8 cellular contexts compared by ENCODE assay signal in genomic region chr17:8156174-8156992, GRCh38. TPM values are rescaled to one million over a fixed set of nuclear protein-coding genes. Genes with fewer than 3 reads are reported as not detected.
A peak's percentile ranks its signal among the peaks of the same experiment; 100 is the strongest.
DNase-seq lines count a peak whose midpoint lies in the region; ATAC-seq, FAIRE-seq and TF ChIP-seq lines count a peak whose summit lies in the region.

No MANE protein-coding gene starts in this region.

- TF ChIP-seq POLR2A in A549 (IDR thresholded peaks at IDR 0.05; ENCODE audit: low read length), result peak; percentile 54
- TF ChIP-seq POLR2A in GM18526 (IDR thresholded peaks at IDR 0.05; ENCODE audit: extremely low read depth, insufficient read length), result peak; percentile 65

- H3K27ac ChIP-seq in A549, result peak overlapping the region; percentile 89 to 93
- H3K27ac ChIP-seq in skeletal muscle tissue (ENCODE audit: low read depth, low read length), result peak overlapping the region; percentile 100

- ATAC-seq in A549 (peak; percentile 57 to 73), HG03064 (IDR thresholded peaks at IDR 0.05; ENCODE audit: low read depth, unreplicated experiment) (peak; percentile 60)

- POLR2A ChIA-PET in A549 (lab: Yijun Ruan, JAX), result interaction anchor here (0.6 to 2.4 kb wide), 22 partner anchors 14 to 795 kb away, joined by 3 to 43 read pairs (median 5); partner anchors contain the start of genes BORCS6, CTC1, HES7 and SLC25A35

- CTCF ChIA-PET in A549 (lab: Yijun Ruan, JAX), result interaction anchor here (0.8 to 19.5 kb wide), 14 partner anchors 12 to 139 kb away, joined by 3 to 601 read pairs (median 6); partner anchors contain the start of genes BORCS6, HES7 and SLC25A35

- TF ChIP-seq EP300 in A549 (IDR thresholded peaks at IDR 0.05), result no peak

- no peaks in the 10 kb centered on the region for H3K9me3 ChIP-seq in A549
- H3K9me3 ChIP-seq in iPS-18c (ENCODE audit: control insufficient read depth, insufficient read depth, low read length), result no peaks in the 10 kb centered on the region
- no peaks in the 10 kb centered on the region for H3K9me3 ChIP-seq in skeletal muscle tissue (ENCODE audit: control insufficient read depth in 3 of 3, low read length in 3 of 3)

- H3K4me3 ChIP-seq in A549 (peak overlapping the region; percentile 65), iPS-18c (ENCODE audit: insufficient read depth, low read depth, low read length) (peak overlapping the region; percentile 84), skeletal muscle tissue (ENCODE audit: low read length in 3 of 3) (peak overlapping the region; percentile 98 to 100 (median 99))

- peak; percentile 33 to 40; a peak in 2 of 5 replicates for TF ChIP-seq RAD21 in A549 (conservative IDR thresholded peaks at IDR 0.05 in 1 of 2, IDR thresholded peaks at IDR 0.05 in 1 of 2)

- peak; percentile 99 for FAIRE-seq in A549 (lab: Jason Lieb, UNC)

- H3K36me3 ChIP-seq in skeletal muscle tissue (ENCODE audit: control insufficient read depth in 3 of 3, insufficient read depth in 3 of 3, low read length in 3 of 3), result peaks cover 19 to 25% (median 24%) of the 10 kb centered on the region in 3 donors

- WGBS in A549 (ENCODE audit: missing lambda C conversion rate), result under 1% methylated on average over 58 of the region's 62 CpGs

- H3K4me1 ChIP-seq in A549, result peaks cover 55% of the 10 kb centered on the region
- H3K4me1 ChIP-seq in skeletal muscle tissue (ENCODE audit: control insufficient read depth in 3 of 3, insufficient read depth in 3 of 3, low read length in 3 of 3), result peaks cover 51 to 63% (median 57%) of the 10 kb centered on the region in 3 donors

- H3K4me2 ChIP-seq in A549, result peak overlapping the region; percentile 91

- H3K27me3 ChIP-seq in skeletal muscle tissue (ENCODE audit: control insufficient read depth in 3 of 3, insufficient read depth in 3 of 3, low read length in 3 of 3), result no peaks in the 10 kb centered on the region

- peak; percentile 100 for DNase-seq in A549 (ENCODE audit: low read depth in 1 of 2, low spot score in 1 of 2)
- peak; percentile 96 for DNase-seq in NCI-H2107 treated with DMSO at 0.1 percent for 48 hours (lab: John Stamatoyannopoulos, UW; ENCODE audit: unreplicated experiment)
- peak; percentile 100 for DNase-seq in UCSD-AML1 (lab: John Stamatoyannopoulos, UW; ENCODE audit: unreplicated experiment)
- DNase-seq in T47D (ENCODE audit: low read depth in 1 of 2, low spot score in 1 of 2), result peak; percentile 98 to 100

- H3K9ac ChIP-seq in skeletal muscle tissue (ENCODE audit: low read depth in 1 of 3, low read length in 3 of 3), result peak overlapping the region; percentile 100

- in situ Hi-C loops in T47D (cut with HindIII; ENCODE audit: low pct_unique_long_range_greater_than_20kb, low sequenced_read_pairs), result no loop called here

- no peak for TF ChIP-seq CTCF in A549 (IDR thresholded peaks at IDR 0.05)

TF ChIP-seq in A549, 52 proteins besides CTCF, POLR2A, EP300 and RAD21 (continues in another document):
- peak; percentile 48; the same call in 1 of the 2 replicates for TF ChIP-seq REST (IDR thresholded peaks at IDR 0.05)
- TF ChIP-seq FOSL2 (IDR thresholded peaks at IDR 0.05), result no peak
- TF ChIP-seq FOSL2 (CRISPR knock-in tag; IDR thresholded peaks at IDR 0.05), result no peak; the same call in 1 of the 2 replicates
- no peak for TF ChIP-seq SREBF2 (IDR thresholded peaks at IDR 0.05)
- no peak for TF ChIP-seq ZSCAN20 (CRISPR knock-in tag; IDR thresholded peaks at IDR 0.05)
- no peak for TF ChIP-seq SMC3 (IDR thresholded peaks at IDR 0.05)
- TF ChIP-seq USF2 (IDR thresholded peaks at IDR 0.05), result peak; percentile 81
- no peak for TF ChIP-seq HOXA7 (CRISPR knock-in tag; IDR thresholded peaks at IDR 0.05)
- TF ChIP-seq KDM1A (IDR thresholded peaks at IDR 0.05; ENCODE audit: low read depth), result no peak
- peak; percentile 92 for TF ChIP-seq BHLHE40 (IDR thresholded peaks at IDR 0.05; ENCODE audit: low read depth, low read length)
- no peak for TF ChIP-seq RARB (CRISPR knock-in tag; IDR thresholded peaks at IDR 0.05)
- no peak for TF ChIP-seq HOXB5 (CRISPR knock-in tag; IDR thresholded peaks at IDR 0.05)
- no peak for TF ChIP-seq EHF (CRISPR knock-in tag; IDR thresholded peaks at IDR 0.05)
- TF ChIP-seq ZFP36 (IDR thresholded peaks at IDR 0.05; ENCODE audit: borderline replicate concordance, partially characterized antibody), result no peak
- no peak for TF ChIP-seq EHMT2 (IDR thresholded peaks at IDR 0.05; ENCODE audit: low read depth)
- peak; percentile 90 for TF ChIP-seq PBX3 (IDR thresholded peaks at IDR 0.05)
- no peak for TF ChIP-seq RNF2 (IDR thresholded peaks at IDR 0.05; ENCODE audit: borderline replicate concordance, low read depth)

RNA-seq across cellular contexts. Expression of gene PER1, which starts 4.2 kb away (rescaled TPM):
- polyA plus RNA-seq in A549 (2011; rRNA removed) (5.5 and 5.6 TPM in 2 replicates), A549 (2017; fragmentation: RNase III; extraction: RNeasy Plus Mini Kit Qiagen cat#74134 plus additional on column Dnase treatment) (6.8 to 8.7 TPM (median 8.4 TPM) in 3 replicates)
- polyA plus RNA-seq in A549 (2012; cell fraction: cytosol; rRNA removed), result 7.4 and 10.9 TPM in 2 replicates
- polyA plus RNA-seq in A549 (2012; cell fraction: nucleus; rRNA removed), result 53.8 and 57.6 TPM in 2 replicates
- 13.7 and 34.7 TPM in 2 replicates for polyA minus RNA-seq in A549 (2011; rRNA and poly(A)+ RNA removed)
- total RNA-seq in skeletal muscle tissue, result 37.1 TPM

RNA-seq across cellular contexts. Expression of gene VAMP2, which starts 6.4 kb away (rescaled TPM):
- polyA plus RNA-seq in A549 (2011; rRNA removed) (21.7 and 24.7 TPM in 2 replicates), A549 (2017; fragmentation: RNase III; extraction: RNeasy Plus Mini Kit Qiagen cat#74134 plus additional on column Dnase treatment) (19.2 to 23.3 TPM (median 19.3 TPM) in 3 replicates)
- 20.5 and 26.1 TPM in 2 replicates for polyA plus RNA-seq in A549 (2012; cell fraction: cytosol; rRNA removed)
- 23.5 and 36.3 TPM in 2 replicates for polyA plus RNA-seq in A549 (2012; cell fraction: nucleus; rRNA removed)
- polyA minus RNA-seq in A549 (2011; rRNA and poly(A)+ RNA removed), result 8.5 and 9.5 TPM in 2 replicates
- 8.4 TPM for total RNA-seq in skeletal muscle tissue

RNA-seq across cellular contexts. Expression of gene TMEM107, which starts 19.8 kb away (rescaled TPM):
- polyA plus RNA-seq in A549 (2011; rRNA removed) (21.8 and 22.8 TPM in 2 replicates), A549 (2017; fragmentation: RNase III; extraction: RNeasy Plus Mini Kit Qiagen cat#74134 plus additional on column Dnase treatment) (16.0 to 19.2 TPM (median 17.0 TPM) in 3 replicates)
- 27.0 and 28.5 TPM in 2 replicates for polyA plus RNA-seq in A549 (2012; cell fraction: cytosol; rRNA removed)
- 17.3 and 18.3 TPM in 2 replicates for polyA plus RNA-seq in A549 (2012; cell fraction: nucleus; rRNA removed)
- 94.8 and 135 TPM in 2 replicates for polyA minus RNA-seq in A549 (2011; rRNA and poly(A)+ RNA removed)
- 25.1 TPM for total RNA-seq in skeletal muscle tissue

RNA-seq across cellular contexts. Expression of gene HES7, which starts 32.5 kb away (rescaled TPM):
- polyA plus RNA-seq in A549 (2011; rRNA removed) (0.56 and 0.58 TPM in 2 replicates), A549 (2017; fragmentation: RNase III; extraction: RNeasy Plus Mini Kit Qiagen cat#74134 plus additional on column Dnase treatment) (0.67 to 1.4 TPM (median 0.72 TPM) in 3 replicates)
- polyA plus RNA-seq in A549 (2012; cell fraction: cytosol; rRNA removed), result 1.9 and 2.5 TPM in 2 replicates
- polyA plus RNA-seq in A549 (2012; cell fraction: nucleus; rRNA removed), result 5.0 and 10.2 TPM in 2 replicates
- 0.24 and 0.50 TPM in 2 replicates for polyA minus RNA-seq in A549 (2011; rRNA and poly(A)+ RNA removed)
- total RNA-seq in skeletal muscle tissue, result under 0.01 TPM

RNA-seq across cellular contexts. Expression of gene BORCS6, which starts 33.6 kb away (rescaled TPM):
- polyA plus RNA-seq in A549 (2011; rRNA removed) (3.0 and 3.3 TPM in 2 replicates), A549 (2017; fragmentation: RNase III; extraction: RNeasy Plus Mini Kit Qiagen cat#74134 plus additional on column Dnase treatment) (4.1 to 6.6 TPM (median 6.1 TPM) in 3 replicates)
- polyA plus RNA-seq in A549 (2012; cell fraction: cytosol; rRNA removed), result 4.7 and 6.0 TPM in 2 replicates
- polyA plus RNA-seq in A549 (2012; cell fraction: nucleus; rRNA removed), result 5.1 and 6.7 TPM in 2 replicates
- polyA minus RNA-seq in A549 (2011; rRNA and poly(A)+ RNA removed), result 3.4 and 3.8 TPM in 2 replicates
- total RNA-seq in skeletal muscle tissue, result 4.7 TPM

Comparison
In these comparisons a context has a peak if more than half of its experiments do, and no peak if none do; other contexts are left out.
1. Peak in every context shown above with its lines: DNase-seq, ATAC-seq, H3K4me3 ChIP-seq and H3K27ac ChIP-seq.